ENCODE assay signal across 7 cellular contexts in genomic region chr1:65420590-65421340, GRCh38. TPM values are rescaled to one million over a fixed set of nuclear protein-coding genes. Genes with fewer than 3 reads are reported as not detected.
DNase-seq lines count a peak whose midpoint lies in the region; ATAC-seq and TF ChIP-seq lines count a peak whose summit lies in the region.

LEPR (plus strand) TSS chr1:65420668; CDS start chr1:65565566, 144,898 bp downstream.
LEPROT (plus strand) TSS chr1:65420668; CDS start chr1:65420725, 57 bp downstream.

- H3K4me2 ChIP-seq in GM23248 (ENCODE audit: unreplicated experiment) (peak within 1 kb of the TSS; percentile 92), MM.1S (ENCODE audit: low read depth, low read length) (peak within 1 kb of the TSS; percentile 90), skeletal muscle satellite cell (ENCODE audit: low read length) (peak within 1 kb of the TSS; percentile 96)

- no peaks in the 10 kb centered on the region for H3K9me3 ChIP-seq in GM23248 (ENCODE audit: low read depth)
- no peaks in the 10 kb centered on the region for H3K9me3 ChIP-seq in MM.1S (replicated peaks; ENCODE audit: insufficient read depth, low read length)
- no peaks in the 10 kb centered on the region for H3K9me3 ChIP-seq in iPS-15b (ENCODE audit: control insufficient read depth, insufficient read depth, low read length)
- no peaks in the 10 kb centered on the region for H3K9me3 ChIP-seq in skeletal muscle satellite cell (replicated peaks; ENCODE audit: low read length)

- peak within 1 kb of the TSS; percentile 99 for H2AFZ ChIP-seq in GM23248
- peak within 1 kb of the TSS; percentile 99 for H2AFZ ChIP-seq in MM.1S (ENCODE audit: low read length)

- peak within 1 kb of the TSS; percentile 91 for H3K9ac ChIP-seq in GM23248
- peak within 1 kb of the TSS; percentile 80 for H3K9ac ChIP-seq in MM.1S (ENCODE audit: low read length)
- peak within 1 kb of the TSS; percentile 84 for H3K9ac ChIP-seq in iPS-15b (ENCODE audit: low read depth, low read length)
- H3K9ac ChIP-seq in skeletal muscle satellite cell (ENCODE audit: low read depth, low read length) = peak within 1 kb of the TSS; percentile 100

- no peaks in the 10 kb centered on the region for H3K9me3 Mint-ChIP-seq in activated T-helper 17 cell treated with anti-CD3 and anti-CD28 coated beads, Interleukin-2, amount 50 U/mL, for 72 hours

- H4K20me1 ChIP-seq in GM23248 (ENCODE audit: insufficient read depth) = no peaks in the 10 kb centered on the region
- no peaks in the 10 kb centered on the region for H4K20me1 ChIP-seq in MM.1S (ENCODE audit: insufficient read depth, low read length)

- H3K27me3 ChIP-seq in GM23248 (replicated peaks; ENCODE audit: insufficient read depth) = no peaks in the 10 kb centered on the region
- no peaks in the 10 kb centered on the region for H3K27me3 ChIP-seq in MM.1S (replicated peaks; ENCODE audit: insufficient read depth, low read length)
- no peaks in the 10 kb centered on the region for H3K27me3 ChIP-seq in iPS-15b (ENCODE audit: control insufficient read depth, insufficient read depth, low read length)
- H3K27me3 ChIP-seq in skeletal muscle satellite cell (ENCODE audit: control insufficient read depth, insufficient read depth, low read length) = no peaks in the 10 kb centered on the region

- 0 out of 2 replicates have a peak, but pooled peaks cover 3% of the 10 kb centered on the region for H3K36me3 ChIP-seq in GM23248 (ENCODE audit: low read depth)
- H3K36me3 ChIP-seq in MM.1S (replicated peaks; ENCODE audit: insufficient read depth, low read length) = no peaks in the 10 kb centered on the region
- no peaks in the 10 kb centered on the region for H3K36me3 ChIP-seq in iPS-15b (ENCODE audit: control insufficient read depth, insufficient read depth, low read length)
- H3K36me3 ChIP-seq in skeletal muscle satellite cell (ENCODE audit: insufficient read depth, low read length) = peaks cover 6% of the 10 kb centered on the region

- H3K4me1 ChIP-seq in GM23248 (ENCODE audit: insufficient read depth) = peaks cover 41% of the 10 kb centered on the region
- peaks cover 17% of the 10 kb centered on the region for H3K4me1 ChIP-seq in MM.1S (ENCODE audit: low read length)
- H3K4me1 ChIP-seq in iPS-15b (ENCODE audit: control insufficient read depth, insufficient read depth, low read length) = peaks cover 15% of the 10 kb centered on the region
- H3K4me1 ChIP-seq in skeletal muscle satellite cell (ENCODE audit: control insufficient read depth, insufficient read depth, low read length) = peaks cover 55% of the 10 kb centered on the region

- H3K4me3 ChIP-seq in GM12875 (ENCODE audit: low read depth, low read length) (peak within 1 kb of the TSS; percentile 98), GM23248 (peak within 1 kb of the TSS; percentile 89), MM.1S (ENCODE audit: low read length) (peak within 1 kb of the TSS; percentile 94), iPS-15b (ENCODE audit: low read depth, low read length) (peak within 1 kb of the TSS; percentile 88), skeletal muscle satellite cell (ENCODE audit: low read length) (peak within 1 kb of the TSS; percentile 81)

- H3K27ac Mint-ChIP-seq in activated T-helper 17 cell treated with anti-CD3 and anti-CD28 coated beads, Interleukin-2, amount 50 U/mL, for 72 hours = peak within 1 kb of the TSS; percentile 95

- WGBS in GM23248 (ENCODE audit: low coverage in 1 of 2, low lambda C conversion rate in 2 of 2, missing lambda C conversion rate in 2 of 2), 2 experiments = 1 to 3% methylated on average over 39 to 58 of the region's 60 CpGs

- peaks cover 17% of the 10 kb centered on the region for H3K36me3 Mint-ChIP-seq in activated T-helper 17 cell treated with anti-CD3 and anti-CD28 coated beads, Interleukin-2, amount 50 U/mL, for 72 hours (ENCODE audit: low read depth)

- no peak within 1 kb of the TSS for H3K4me3 Mint-ChIP-seq in activated T-helper 17 cell treated with anti-CD3 and anti-CD28 coated beads, Interleukin-2, amount 50 U/mL, for 72 hours

- H3F3A ChIP-seq in GM23248 (ENCODE audit: insufficient read depth) (peaks cover 61% of the 10 kb centered on the region), MM.1S (ENCODE audit: insufficient read depth, low read length) (peaks cover 17% of the 10 kb centered on the region)

- H3K27me3 Mint-ChIP-seq in activated T-helper 17 cell treated with anti-CD3 and anti-CD28 coated beads, Interleukin-2, amount 50 U/mL, for 72 hours = no peaks in the 10 kb centered on the region

- in situ Hi-C loops in GM23248 (cut with MboI) = no loop called here

- TF ChIP-seq CTCF in GM12875 (IDR thresholded peaks at IDR 0.05; ENCODE audit: borderline replicate concordance, insufficient read depth, low read depth, low read length) (no peak), MM.1S (IDR thresholded peaks at IDR 0.05; ENCODE audit: low read length) (no peak)

- H3K27ac ChIP-seq in GM23248 (peak within 1 kb of the TSS; percentile 87), MM.1S (ENCODE audit: low read length) (peak within 1 kb of the TSS; percentile 83)

- H3K79me2 ChIP-seq in GM23248 (ENCODE audit: insufficient read depth) = peaks cover 34% of the 10 kb centered on the region
- peaks cover 29% of the 10 kb centered on the region for H3K79me2 ChIP-seq in MM.1S (ENCODE audit: low read length)

- H3K9me2 ChIP-seq in GM23248 (ENCODE audit: insufficient read depth) = no peaks in the 10 kb centered on the region
- H3K9me2 ChIP-seq in MM.1S (replicated peaks; ENCODE audit: insufficient read depth, low read length) = no peaks in the 10 kb centered on the region

- peak; percentile 0 for ATAC-seq in activated T-helper 17 cell treated with anti-CD3 and anti-CD28 coated beads, Interleukin-2, amount 50 U/mL, for 72 hours (replicated peaks)

- H3K4me1 Mint-ChIP-seq in activated T-helper 17 cell treated with anti-CD3 and anti-CD28 coated beads, Interleukin-2, amount 50 U/mL, for 72 hours = peaks cover 25% of the 10 kb centered on the region

- DNase-seq in GM23248 = peak; percentile 65
- peak; percentile 18 for DNase-seq in MM.1S
- DNase-seq in putamen (ENCODE audit: low spot score) = no peak

RNA-seq across cellular contexts. Expression of gene LEPR, which starts in this region (rescaled TPM):
- total RNA-seq in GM23248 (2014; rRNA removed; shearing (Covaris generic)) = 10.6 and 11.0 TPM in 2 replicates
- 8.7 TPM in 2 replicates for polyA plus RNA-seq in GM23248 (2016; fragmentation: Nextera tagmentation; extraction: Ambion mirVana)
- 1 to 10 TPM; 4.6 to 9.2 TPM for total RNA-seq in activated T-helper 17 cell treated with anti-CD3 and anti-CD28 coated beads, Interleukin-2, amount 50 U/mL, for 72 hours
- 6.8 and 9.4 TPM in 2 replicates for total RNA-seq in skeletal muscle satellite cell (2012; rRNA removed)

RNA-seq across cellular contexts. Expression of gene LEPROT, which starts in this region (rescaled TPM):
- 66.9 and 67.9 TPM in 2 replicates for total RNA-seq in GM23248 (2014; rRNA removed; shearing (Covaris generic))
- 171 and 174 TPM in 2 replicates for polyA plus RNA-seq in GM23248 (2016; fragmentation: Nextera tagmentation; extraction: Ambion mirVana)
- total RNA-seq in activated T-helper 17 cell treated with anti-CD3 and anti-CD28 coated beads, Interleukin-2, amount 50 U/mL, for 72 hours = 10 to 100 TPM; 29.6 to 33.4 TPM
- 34.7 and 43.9 TPM in 2 replicates for total RNA-seq in skeletal muscle satellite cell (2012; rRNA removed)
